ENCODE assay signal across 29 cellular contexts in the genomic region with DNA sequence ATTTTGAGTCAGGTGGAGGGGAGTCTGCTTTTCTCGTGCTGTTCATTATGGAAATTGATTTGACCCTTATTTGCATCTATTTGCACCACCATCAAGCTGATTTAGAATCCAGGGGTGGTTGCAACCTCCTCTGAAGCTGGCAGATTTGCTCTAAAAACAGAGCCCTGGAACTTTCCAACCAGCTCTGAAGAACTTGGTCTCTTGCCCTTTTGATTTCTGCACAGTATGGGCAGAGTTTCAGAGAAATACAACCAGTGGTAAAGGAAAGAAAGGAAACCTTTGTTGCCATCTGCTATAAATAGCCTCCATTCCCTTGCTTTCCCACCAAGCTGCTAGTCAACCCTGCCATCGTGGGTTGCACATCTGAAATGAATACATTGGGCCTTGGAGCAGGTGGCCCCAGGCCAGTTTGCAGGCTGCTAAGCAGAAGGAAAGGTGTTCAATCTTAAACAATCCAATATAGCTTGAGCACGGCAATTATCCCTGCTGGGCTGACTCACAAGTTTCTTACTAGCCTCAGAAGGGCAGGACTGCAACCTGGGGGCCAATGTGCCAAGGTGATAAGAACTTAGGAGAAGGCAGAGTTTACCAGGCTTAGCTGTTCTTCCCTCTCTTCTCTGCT.
DNase-seq lines count a peak whose midpoint lies in the region; ATAC-seq and TF ChIP-seq lines count a peak whose summit lies in the region.
"Had no signal": no experiment of that assay in that cellular context is flagged by ENCODE, and none has a peak within 500 bp of the region (broad histone marks: within the 10 kb centered on the region; RNA-seq: fewer than 3 reads in every experiment).

No MANE protein-coding gene starts in this region.

- H3K27me3 ChIP-seq in body of pancreas: no peaks in the 10 kb centered on the region
- no peaks in the 10 kb centered on the region for H3K27me3 ChIP-seq in foreskin keratinocyte
- H3K27me3 ChIP-seq: dorsolateral prefrontal cortex, esophagus squamous epithelium, gastroesophageal sphincter, left lung, upper lobe of right lung had no signal

- intact Hi-C loops in body of pancreas (cut with DNase I): no loop called here

- DNase-seq in NCI-H69 (lab: John Stamatoyannopoulos, UW) (peak; percentile 17), body of pancreas (peak in 3 of 4 donors; percentile 5 to 24 (median 14)), hippocampal formation (lab: John Stamatoyannopoulos, UW) (peak; percentile 11 to 26), putamen (ENCODE audit: low spot score) (peak; percentile 24), foreskin keratinocyte (no peak), NCI-H128 (lab: John Stamatoyannopoulos, UW; ENCODE audit: unreplicated experiment) (no peak), SIG-M5 treated with dmso at 0.1 percent for 504 hours (lab: John Stamatoyannopoulos, UW; ENCODE audit: unreplicated experiment) (no peak)
- no peak for DNase-seq in activated CD8-positive, alpha-beta memory T cell treated with anti-CD3 and anti-CD28 coated beads, Interleukin-2, amount 50 U/mL, for 48 hours
- DNase-seq: activated CD4-positive, alpha-beta T cell treated with anti-CD3 and anti-CD28 coated beads, Interleukin-2, amount 10 ng/mL, durations not matched to agents 24 days and 14 days; activated effector memory CD4-positive, alpha-beta T cell treated with anti-CD3 and anti-CD28 coated beads, Interleukin-2, amount 50 U/mL, for 16 hours; activated T-cell treated with anti-CD3 and anti-CD28 coated beads, Interleukin-2, amount 50 U/mL, for 1 hour; esophagus squamous epithelium; GDM1; Kasumi-1; left lung; mesendoderm; naive B cell; NCI-H1436 treated with DMSO at 0.1 percent for 48 hours; NCI-H2107; NCI-H446 treated with DMSO at 0.1 percent for 48 hours; NCI-H82; stimulated activated CD4-positive, alpha-beta T cell treated with anti-CD3 and anti-CD28 coated beads, Interleukin-4, amount 100 ng/mL, for 24 hours; T-helper 1 cell; upper lobe of right lung had no signal

- no peak overlapping the region for H3K4me3 ChIP-seq in body of pancreas
- H3K4me3 ChIP-seq: dorsolateral prefrontal cortex, esophagus squamous epithelium, gastroesophageal sphincter, left lung, upper lobe of right lung had no signal

- TF ChIP-seq POLR2A in body of pancreas (IDR thresholded peaks at IDR 0.05): no peak

- 21 to 24% methylated on average over 3 of the region's 3 CpGs for WGBS in body of pancreas, 2 donors

- H3K9me3 ChIP-seq in body of pancreas: no peaks in the 10 kb centered on the region
- H3K9me3 ChIP-seq: esophagus squamous epithelium, gastroesophageal sphincter, upper lobe of right lung had no signal

- no peak for TF ChIP-seq CTCF in body of pancreas (IDR thresholded peaks at IDR 0.05)
- TF ChIP-seq CTCF in foreskin keratinocyte (conservative IDR thresholded peaks at IDR 0.05): no peak

- H3K27ac ChIP-seq in body of pancreas (no peak overlapping the region), foreskin keratinocyte (no peak overlapping the region)
- H3K27ac ChIP-seq: esophagus squamous epithelium, gastroesophageal sphincter, left lung, RWPE1, upper lobe of right lung had no signal

- H3K4me1 ChIP-seq in body of pancreas: no peaks in the 10 kb centered on the region
- no peaks in the 10 kb centered on the region for H3K4me1 ChIP-seq in foreskin keratinocyte
- H3K4me1 ChIP-seq: esophagus squamous epithelium, left lung, upper lobe of right lung had no signal

- H3K36me3 ChIP-seq in body of pancreas (replicated peaks in 1 of 2; ENCODE audit: insufficient read depth in 1 of 2, low read depth in 2 of 2): no peaks in the 10 kb centered on the region
- H3K36me3 ChIP-seq: esophagus squamous epithelium, gastroesophageal sphincter, left lung, upper lobe of right lung had no signal

- ATAC-seq in body of pancreas (peak; percentile 38), foreskin keratinocyte (no peak)
- ATAC-seq: gastroesophageal sphincter, left lung, sciatic nerve, upper lobe of right lung, WTC11 had no signal

Comparison
In these comparisons a context has a peak if more than half of its experiments do, and no peak if none do; other contexts are left out.
1. DNase-seq: peak in NCI-H69 (single experiment), body of pancreas (3 of 4), hippocampal formation (2 of 2) and putamen (single experiment); none in foreskin keratinocyte (0 of 2), NCI-H128 (single experiment), activated CD8-positive, alpha-beta memory T cell treated with anti-CD3 and anti-CD28 coated beads, Interleukin-2, amount 50 U/mL, for 48 hours (single experiment) and SIG-M5 treated with dmso at 0.1 percent for 504 hours (single experiment).